Comparison of ENCODE assay signal across 9 cellular contexts in the genomic region with DNA sequence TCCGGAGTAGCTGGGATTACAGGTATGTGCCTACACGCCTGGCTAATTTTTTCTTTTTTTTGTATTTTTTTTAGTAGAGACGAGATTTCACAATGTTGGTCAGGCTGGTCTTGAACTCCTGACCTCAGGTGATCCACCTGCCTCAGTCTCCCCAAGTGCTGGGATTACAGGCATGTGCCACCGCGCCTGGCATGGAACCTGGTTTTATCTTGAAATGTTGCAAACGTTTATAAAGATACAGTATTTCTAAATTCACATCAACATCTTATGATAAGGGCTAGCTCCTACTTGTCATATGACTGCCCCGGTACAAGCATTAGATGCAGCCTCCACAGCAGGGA. TPM values are rescaled to one million over a fixed set of nuclear protein-coding genes. Genes with fewer than 3 reads are reported as not detected.
DNase-seq lines count a peak whose midpoint lies in the region; ATAC-seq, FAIRE-seq and TF ChIP-seq lines count a peak whose summit lies in the region.
"Had no signal": no experiment of that assay in that cellular context is flagged by ENCODE, and none has a peak within 500 bp of the region (broad histone marks: within the 10 kb centered on the region; RNA-seq: fewer than 3 reads in every experiment).

No MANE protein-coding gene starts in this region.

- ATAC-seq in heart left ventricle = no peak
- ATAC-seq in left ventricle myocardium superior = no peak
- no peak for ATAC-seq in K562
- ATAC-seq in GM19023 (IDR thresholded peaks at IDR 0.05; ENCODE audit: unreplicated experiment) = no peak
- no peak for ATAC-seq in GM21786 (IDR thresholded peaks at IDR 0.05; ENCODE audit: unreplicated experiment)
- no peak for ATAC-seq in HG03354 (IDR thresholded peaks at IDR 0.05; ENCODE audit: poor library complexity, severe bottlenecking, unreplicated experiment)

- H3K27me3 ChIP-seq in heart left ventricle (no peaks in the 10 kb centered on the region), K562 (ENCODE audit: control insufficient read depth in 2 of 2, insufficient read depth in 2 of 2, low read length in 2 of 2) (no peaks in the 10 kb centered on the region), mesendoderm (ENCODE audit: insufficient read depth, low read length, poor library complexity) (no peaks in the 10 kb centered on the region)

- H3K4me1 ChIP-seq in heart left ventricle = peaks cover 0 to 32% (median 22%) of the 10 kb centered on the region in 12 donors
- H3K4me1 ChIP-seq in K562 (replicated peaks in 1 of 2; ENCODE audit: control insufficient read depth in 2 of 2, insufficient read depth in 2 of 2, low read length in 2 of 2) = peaks cover 7 to 25% of the 10 kb centered on the region in 2 experiments; a peak in 4 of 5 replicates
- no peaks in the 10 kb centered on the region for H3K4me1 ChIP-seq in mesendoderm (ENCODE audit: control insufficient read depth, low read depth, low read length)
- peaks cover 1% of the 10 kb centered on the region for H3K4me1 ChIP-seq in urinary bladder (ENCODE audit: insufficient read depth)

- H3K9ac ChIP-seq in K562 (ENCODE audit: insufficient read depth in 1 of 2, low read depth in 2 of 2, low read length in 2 of 2) = peak overlapping the region; percentile 95 to 99; a peak in 3 of 4 replicates
- H3K9ac ChIP-seq in mesendoderm (ENCODE audit: low read length) = peak overlapping the region; percentile 89

- TF ChIP-seq EP300 in K562 (IDR thresholded peaks at IDR 0.05; ENCODE audit: low read length) = no peak

- H3K9me3 ChIP-seq in heart left ventricle (no peaks in the 10 kb centered on the region), K562 (replicated peaks; ENCODE audit: control insufficient read depth, insufficient read depth, low read depth, low read length) (no peaks in the 10 kb centered on the region)

- no peak overlapping the region for H3K4ac ChIP-seq in mesendoderm (ENCODE audit: low read depth, low read length)

- no peak overlapping the region for H2AK5ac ChIP-seq in mesendoderm (ENCODE audit: low read length)

- H3K79me2 ChIP-seq in K562 (ENCODE audit: control insufficient read depth, insufficient read depth, low read length) (peaks cover 52% of the 10 kb centered on the region), mesendoderm (ENCODE audit: control insufficient read depth, insufficient read depth, low read length) (peaks cover 34% of the 10 kb centered on the region)

- no peak overlapping the region for H2BK15ac ChIP-seq in mesendoderm (replicated peaks; ENCODE audit: low read depth)

- CTCF ChIA-PET in K562 (lab: Yijun Ruan, JAX; ENCODE audit: low intra/inter-chr PET ratio) = no interaction called here

- H3K4me2 ChIP-seq in K562 (ENCODE audit: insufficient read depth, low read length) (peak overlapping the region; percentile 93), mesendoderm (ENCODE audit: low read length) (peak overlapping the region; percentile 95)

- H3K36me3 ChIP-seq in heart left ventricle (peaks cover 0 to 9% (median 0%) of the 10 kb centered on the region in 9 donors), K562 (ENCODE audit: control insufficient read depth, insufficient read depth, low read length) (peaks cover 8% of the 10 kb centered on the region; the same call in 1 of the 3 replicates), mesendoderm (ENCODE audit: control insufficient read depth, insufficient read depth, low read length) (no peaks in the 10 kb centered on the region), urinary bladder (ENCODE audit: insufficient read depth) (peaks cover 1% of the 10 kb centered on the region)

- H3K18ac ChIP-seq in mesendoderm (ENCODE audit: low read length) = peak overlapping the region; percentile 61

- no peaks in the 10 kb centered on the region for H4K20me1 ChIP-seq in K562 (replicated peaks; ENCODE audit: control insufficient read depth, insufficient read depth, low read length)

- no peaks in the 10 kb centered on the region for H3K9me1 ChIP-seq in K562 (ENCODE audit: control insufficient read depth, insufficient read depth, low read length)

- intact Hi-C loops in heart left ventricle (cut with DNase I) (loop anchor here in 3 of 10 donors (1.0 to 10.0 kb wide), 3 partner anchors 11 to 201 kb away; partner anchors contain the start of genes AP1G1 (in 2 of the 3), DHX38 (in 1 of the 3) and TXNL4B (in 1 of the 3)), left ventricle myocardium superior (cut with micrococcal nuclease) (no loop called here), K562 (cut with micrococcal nuclease) (no loop called here)

- TF ChIP-seq CTCF in heart left ventricle (IDR thresholded peaks at IDR 0.05) (no peak), K562 (IDR thresholded peaks at IDR 0.05 in 2 of 3, conservative IDR thresholded peaks at IDR 0.05 in 1 of 3; ENCODE audit: insufficient read depth in 2 of 3, low read depth in 1 of 3, low read length in 3 of 3) (no peak)

- 34 to 48% (median 44%) methylated on average over 7 of the region's 7 CpGs for WGBS in heart left ventricle, 4 donors
- 32% methylated on average over 7 of the region's 7 CpGs for WGBS in K562 (ENCODE audit: insufficient coverage, low coverage, missing lambda C conversion rate)
- WGBS in mesendoderm (ENCODE audit: extremely low coverage, insufficient coverage, low lambda C conversion rate) = no CpG with 5 or more reads among the region's 7 CpGs
- 34% methylated on average over 7 of the region's 7 CpGs for WGBS in urinary bladder

- H4K8ac ChIP-seq in mesendoderm (ENCODE audit: low read depth, low read length) = no peak overlapping the region

- DNase-seq in heart left ventricle (no peak), left ventricle myocardium superior (no peak), K562 (ENCODE audit: extremely low read depth in 1 of 4, low spot score in 3 of 4) (no peak), mesendoderm (no peak)
- DNase-seq: effector CD8-positive, alpha-beta T cell had no signal

- BruUV-seq in K562 (replicated peaks; lab: Mats Ljungman, UMichigan) = no TSS peak

- in situ Hi-C loops in K562 (cut with MboI) = no loop called here

- no peak for FAIRE-seq in K562 (lab: Jason Lieb, UNC)

- H3K79me1 ChIP-seq in mesendoderm (ENCODE audit: low read length) = no peaks in the 10 kb centered on the region

- H2BK120ac ChIP-seq in mesendoderm (ENCODE audit: low read depth, low read length) = no peak overlapping the region

- no peak overlapping the region for H2BK5ac ChIP-seq in mesendoderm (ENCODE audit: low read length)

- H3K56ac ChIP-seq in mesendoderm (ENCODE audit: low read length) = peak overlapping the region; percentile 96

- POLR2A ChIA-PET in K562 (lab: Yijun Ruan, JAX) = interaction anchor here (1.3 to 2.9 kb wide), 3 partner anchors 8 to 34 kb away, joined by 3 to 20 read pairs (median 5); partner anchors contain the start of gene ZNF821

- peak overlapping the region; percentile 68 to 99 (median 88) for H3K4me3 ChIP-seq in heart left ventricle
- H3K4me3 ChIP-seq in K562 = peak overlapping the region; percentile 92
- no peak overlapping the region for H3K4me3 ChIP-seq in mesendoderm (ENCODE audit: low read length)
- peak overlapping the region; percentile 60 for H3K4me3 ChIP-seq in urinary bladder (ENCODE audit: low read depth, low read length)

- H2AFZ ChIP-seq in K562 (ENCODE audit: low read depth, low read length) = peak overlapping the region; percentile 93

- no peak for TF ChIP-seq RAD21 in K562 (CRISPR knock-in tag; conservative IDR thresholded peaks at IDR 0.05 in 1 of 2, IDR thresholded peaks at IDR 0.05 in 1 of 2)

- no peak overlapping the region for H4K5ac ChIP-seq in mesendoderm (ENCODE audit: low read length)

- TF ChIP-seq POLR2A in heart left ventricle (IDR thresholded peaks at IDR 0.05) = no peak
- no peak for TF ChIP-seq POLR2A in K562 (conservative IDR thresholded peaks at IDR 0.05)

- no peak overlapping the region for H3K23ac ChIP-seq in mesendoderm (ENCODE audit: low read length)

- H3K27ac ChIP-seq in heart left ventricle = peak overlapping the region; percentile 87 to 99 (median 98)
- H3K27ac ChIP-seq in K562 (ENCODE audit: extremely low read depth, low read depth, low read length) = peak overlapping the region; percentile 88; the same call in 2 of the 3 replicates
- H3K27ac ChIP-seq in mesendoderm (ENCODE audit: low read depth, low read length) = peak overlapping the region; percentile 45
- H3K27ac ChIP-seq in urinary bladder (ENCODE audit: low read depth) = peak overlapping the region; percentile 86

RNA-seq across cellular contexts. Expression of gene IST1, which starts 1.5 kb away (rescaled TPM):
- 100 to 1,000 TPM in 7 of 9 donors, 10 to 100 TPM in 2; 89.2 to 146 (median 109) TPM for total RNA-seq in heart left ventricle
- 100 to 1,000 TPM in 1 of 2 donors, 10 to 100 TPM in 1; 54.5 to 105 TPM for polyA plus RNA-seq in heart left ventricle
- 110 TPM for total RNA-seq in left ventricle myocardium superior
- 321 and 402 TPM in 2 replicates for total RNA-seq in K562 (2011; cell fraction: chromatin; rRNA removed; ENCODE audit: low replicate concordance)
- total RNA-seq in K562 (2011; cell fraction: nucleolus; rRNA removed) = 169 and 192 TPM in 2 replicates
- total RNA-seq in K562 (2011; cell fraction: nucleoplasm; rRNA removed) = 213 and 226 TPM in 2 replicates
- 135 and 153 TPM in 2 replicates for total RNA-seq in K562 (2014; rRNA removed)
- 188 and 204 TPM in 2 replicates for total RNA-seq in K562 (2014; rRNA removed; fragmentation: Illumina TruSeq; extraction: Trizol)
- total RNA-seq in K562 (2015; rRNA removed; fragmentation: Illumina TruSeq; extraction: Trizol) = 153 and 168 TPM in 2 replicates
- 149 and 170 TPM in 2 replicates for total RNA-seq in K562 (2021)
- polyA plus RNA-seq in K562 (2011; rRNA removed) = 324 and 334 TPM in 2 replicates
- polyA plus RNA-seq in K562 (2011; cell fraction: cytosol; rRNA removed) = 165 and 213 TPM in 2 replicates
- 300 and 415 TPM in 2 replicates for polyA plus RNA-seq in K562 (2011; cell fraction: nucleus; rRNA removed)
- polyA plus RNA-seq in K562 (2012) = 129 and 162 TPM in 2 replicates
- 188 and 218 TPM in 2 replicates for polyA plus RNA-seq in K562 (2014; fragmentation: Illumina TruSeq; extraction: Trizol)
- 100 to 1,000 TPM; 139 to 257 TPM for polyA plus RNA-seq in K562 (2014; fragmentation: Nextera tagmentation; extraction: Ambion mirVana)
- 161 and 200 TPM in 2 replicates for polyA plus RNA-seq in K562 (2014; rRNA removed)
- 226 and 231 TPM in 2 replicates for polyA minus RNA-seq in K562 (2011; rRNA and poly(A)+ RNA removed)
- polyA minus RNA-seq in K562 (2011; cell fraction: cytosol; rRNA and poly(A)+ RNA removed) = 69.0 and 84.1 TPM in 2 replicates
- 62.7 and 172 TPM in 2 replicates for polyA minus RNA-seq in K562 (2011; cell fraction: nucleus; rRNA and poly(A)+ RNA removed)
- polyA plus RNA-seq in mesendoderm (2013, experiment 1 of 2) = 99.3 TPM
- 99.2 TPM for polyA plus RNA-seq in mesendoderm (2013, experiment 2 of 2)
- total RNA-seq in urinary bladder = 183 TPM
- polyA plus RNA-seq in urinary bladder = 137 TPM

RNA-seq across cellular contexts. Expression of gene ZNF821, which starts 9.9 kb away (rescaled TPM):
- total RNA-seq in heart left ventricle (1 to 10 TPM; 2.3 to 5.7 (median 3.9) TPM), left ventricle myocardium superior (3.2 TPM), K562 (2014; rRNA removed) (4.7 and 5.3 TPM in 2 replicates), K562 (2014; rRNA removed; fragmentation: Illumina TruSeq; extraction: Trizol) (2.8 and 3.7 TPM in 2 replicates), K562 (2015; rRNA removed; fragmentation: Illumina TruSeq; extraction: Trizol) (3.7 and 3.9 TPM in 2 replicates), K562 (2021) (4.4 and 5.6 TPM in 2 replicates), urinary bladder (5.8 TPM)
- polyA plus RNA-seq in heart left ventricle (1 to 10 TPM; 2.3 to 3.9 TPM), K562 (2011; rRNA removed) (3.0 and 4.2 TPM in 2 replicates), K562 (2014; fragmentation: Illumina TruSeq; extraction: Trizol) (3.6 and 4.2 TPM in 2 replicates), K562 (2014; fragmentation: Nextera tagmentation; extraction: Ambion mirVana) (under 1 TPM; 0.38 to 0.51 TPM), K562 (2014; rRNA removed) (3.1 and 7.7 TPM in 2 replicates), urinary bladder (4.9 TPM)
- total RNA-seq in K562 (2011; cell fraction: chromatin; rRNA removed; ENCODE audit: low replicate concordance) = 5.8 and 6.2 TPM in 2 replicates
- 5.0 and 7.7 TPM in 2 replicates for total RNA-seq in K562 (2011; cell fraction: nucleolus; rRNA removed)
- total RNA-seq in K562 (2011; cell fraction: nucleoplasm; rRNA removed) = 4.9 and 6.8 TPM in 2 replicates
- polyA plus RNA-seq in K562 (2011; cell fraction: cytosol; rRNA removed) = 4.1 and 4.9 TPM in 2 replicates
- 4.4 and 5.3 TPM in 2 replicates for polyA plus RNA-seq in K562 (2011; cell fraction: nucleus; rRNA removed)
- 3.4 and 4.2 TPM in 2 replicates for polyA plus RNA-seq in K562 (2012)
- polyA minus RNA-seq in K562 (2011; rRNA and poly(A)+ RNA removed) = 3.6 and 4.8 TPM in 2 replicates
- polyA minus RNA-seq in K562 (2011; cell fraction: cytosol; rRNA and poly(A)+ RNA removed) = 1.8 and 6.9 TPM in 2 replicates
- 2.8 and 5.0 TPM in 2 replicates for polyA minus RNA-seq in K562 (2011; cell fraction: nucleus; rRNA and poly(A)+ RNA removed)
- polyA plus RNA-seq in mesendoderm (2013, experiment 1 of 2) = 7.0 TPM
- 7.3 TPM for polyA plus RNA-seq in mesendoderm (2013, experiment 2 of 2)

RNA-seq across cellular contexts. Expression of gene ATXN1L, which starts 48.1 kb away (rescaled TPM):
- total RNA-seq in heart left ventricle (10 to 100 TPM; 14.3 to 24.2 (median 19.8) TPM), left ventricle myocardium superior (14.4 TPM), K562 (2014; rRNA removed) (5.4 and 5.7 TPM in 2 replicates), K562 (2014; rRNA removed; fragmentation: Illumina TruSeq; extraction: Trizol) (8.2 and 9.1 TPM in 2 replicates), K562 (2015; rRNA removed; fragmentation: Illumina TruSeq; extraction: Trizol) (8.9 and 9.3 TPM in 2 replicates), K562 (2021) (10.9 and 11.3 TPM in 2 replicates), urinary bladder (17.9 TPM)
- polyA plus RNA-seq in heart left ventricle (10 to 100 TPM in 1 of 2 donors, 1 to 10 TPM in 1; 6.9 to 16.5 TPM), K562 (2011; rRNA removed) (10.2 and 10.5 TPM in 2 replicates), K562 (2014; fragmentation: Illumina TruSeq; extraction: Trizol) (9.0 and 9.7 TPM in 2 replicates), K562 (2014; fragmentation: Nextera tagmentation; extraction: Ambion mirVana) (1 to 10 TPM; 1.4 to 2.4 TPM), K562 (2014; rRNA removed) (8.3 and 10.6 TPM in 2 replicates), urinary bladder (18.0 TPM)
- total RNA-seq in K562 (2011; cell fraction: chromatin; rRNA removed; ENCODE audit: low replicate concordance) = 29.1 and 29.4 TPM in 2 replicates
- total RNA-seq in K562 (2011; cell fraction: nucleolus; rRNA removed) = 18.2 and 22.7 TPM in 2 replicates
- total RNA-seq in K562 (2011; cell fraction: nucleoplasm; rRNA removed) = 24.7 and 32.0 TPM in 2 replicates
- polyA plus RNA-seq in K562 (2011; cell fraction: cytosol; rRNA removed) = 7.4 and 10.1 TPM in 2 replicates
- polyA plus RNA-seq in K562 (2011; cell fraction: nucleus; rRNA removed) = 20.8 and 21.1 TPM in 2 replicates
- 6.4 and 8.2 TPM in 2 replicates for polyA plus RNA-seq in K562 (2012)
- 12.6 and 13.2 TPM in 2 replicates for polyA minus RNA-seq in K562 (2011; rRNA and poly(A)+ RNA removed)
- polyA minus RNA-seq in K562 (2011; cell fraction: cytosol; rRNA and poly(A)+ RNA removed) = 4.0 and 4.6 TPM in 2 replicates
- 10.5 and 13.4 TPM in 2 replicates for polyA minus RNA-seq in K562 (2011; cell fraction: nucleus; rRNA and poly(A)+ RNA removed)
- 11.1 TPM for polyA plus RNA-seq in mesendoderm (2013, experiment 1 of 2)
- 10.8 TPM for polyA plus RNA-seq in mesendoderm (2013, experiment 2 of 2)

Comparison
In these comparisons a context has a peak if more than half of its experiments do, and no peak if none do; other contexts are left out.
1. H3K27ac ChIP-seq: peak in every context shown above with its lines; median percentile 98 in heart left ventricle; 88 in K562; 86 in urinary bladder; 45 in mesendoderm.